In the genomic region with DNA sequence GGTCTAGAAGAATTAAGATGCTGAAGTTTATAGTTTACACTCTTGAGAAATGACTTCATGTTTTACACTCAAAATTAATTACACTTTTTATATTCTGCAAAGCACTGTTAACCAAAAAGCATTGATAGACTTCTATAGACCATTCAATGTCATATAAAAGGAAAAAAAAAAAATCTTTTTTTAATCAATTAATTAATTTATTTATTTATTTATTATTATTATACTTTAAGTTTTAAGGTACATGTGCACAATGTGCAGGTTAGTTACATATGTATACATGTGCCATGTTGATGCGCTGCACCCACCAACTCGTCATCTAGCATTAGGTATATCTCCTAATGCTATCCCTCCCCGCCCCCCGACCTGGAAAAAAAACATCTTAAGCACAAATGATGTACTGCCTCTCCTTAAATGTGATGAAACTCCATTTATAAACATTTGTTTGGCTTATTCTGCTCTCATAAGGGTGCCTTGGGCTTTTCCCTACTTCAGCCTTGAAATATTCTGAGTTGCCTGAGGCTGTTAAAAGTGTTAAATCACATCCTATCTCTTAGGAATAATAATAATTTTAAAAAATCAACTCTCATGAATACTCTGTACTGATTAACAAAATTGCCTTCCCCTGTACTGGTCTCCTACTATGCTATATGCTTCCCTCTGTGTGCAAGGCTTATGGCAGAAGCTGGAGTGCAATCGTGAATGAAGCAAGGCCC, we compare ENCODE assay signal across 36 cellular contexts.
"Had no signal": no experiment of that assay in that cellular context is flagged by ENCODE, and none has a peak within 500 bp of the region (broad histone marks: within the 10 kb centered on the region; RNA-seq: fewer than 3 reads in every experiment).

No MANE protein-coding gene starts in this region.

- H3K4me3 Mint-ChIP-seq: activated CD4-positive, alpha-beta memory T cell treated with anti-CD3 and anti-CD28 coated beads for 36 hours; activated CD4-positive, alpha-beta T cell treated with anti-CD3 and anti-CD28 coated beads for 36 hours; activated CD4-positive, alpha-beta T cell treated with anti-CD3 and anti-CD28 coated beads, Interleukin-2, amount 10 ng/mL, durations not matched to agents 24 days and 14 days; activated CD8-positive, alpha-beta memory T cell treated with anti-CD3 and anti-CD28 coated beads, Interleukin-2, amount 10 ng/mL, durations not matched to agents 7 days and 5 days; activated CD8-positive, alpha-beta T cell treated with anti-CD3 and anti-CD28 coated beads, Interleukin-2, amount 10 ng/mL, durations not matched to agents 7 days and 5 days; activated naive CD4-positive, alpha-beta T cell treated with anti-CD3 and anti-CD28 coated beads for 36 hours; activated naive CD4-positive, alpha-beta T cell treated with anti-CD3 and anti-CD28 coated beads, Interleukin-2, amount 50 U/mL, for 24 hours; activated naive CD8-positive, alpha-beta T cell treated with anti-CD3 and anti-CD28 coated beads for 36 hours; activated naive CD8-positive, alpha-beta T cell treated with anti-CD3 and anti-CD28 coated beads, Interleukin-2, amount 50 U/mL, for 24 hours; activated T-helper 1 cell treated with anti-CD3 and anti-CD28 coated beads, Interleukin-12 subunit alpha, Interleukin-12 subunit beta, Interleukin-2, Interleukin-4 antibody, amounts not matched to agents 30 ng/mL and 10 ng/mL and 1 ng/mL, durations not matched to agents 14 hours and 24 hours and 36 hours; endodermal cell; T-helper 17 cell; T-helper 2 cell treated with Interferon-gamma antibody and Interleukin-4, amounts not matched to agents 5 μg/mL and 100 μg/mL, for 36 hours had no signal

- ATAC-seq: activated CD4-positive, alpha-beta T cell treated with anti-CD3 and anti-CD28 coated beads for 36 hours; activated CD8-positive, alpha-beta memory T cell treated with anti-CD3 and anti-CD28 coated beads, Interleukin-2, amount 10 ng/mL, durations not matched to agents 7 days and 5 days; activated CD8-positive, alpha-beta T cell treated with anti-CD3 and anti-CD28 coated beads, Interleukin-2, amount 10 ng/mL, durations not matched to agents 7 days and 5 days; activated naive CD8-positive, alpha-beta T cell treated with anti-CD3 and anti-CD28 coated beads, Interleukin-2, amount 50 U/mL, for 24 hours; body of pancreas; foreskin keratinocyte; gastroesophageal sphincter; T-helper 17 cell had no signal

- H3K4me1 ChIP-seq: adrenal gland, esophagus muscularis mucosa, gastroesophageal sphincter had no signal

- FAIRE-seq: colon had no signal

- H3K27ac Mint-ChIP-seq: activated CD4-positive, alpha-beta memory T cell treated with anti-CD3 and anti-CD28 coated beads for 36 hours; activated CD4-positive, alpha-beta T cell treated with anti-CD3 and anti-CD28 coated beads for 36 hours; activated CD4-positive, alpha-beta T cell treated with anti-CD3 and anti-CD28 coated beads, Interleukin-2, amount 10 ng/mL, durations not matched to agents 24 days and 14 days; activated CD8-positive, alpha-beta memory T cell treated with anti-CD3 and anti-CD28 coated beads, Interleukin-2, amount 10 ng/mL, durations not matched to agents 7 days and 5 days; activated CD8-positive, alpha-beta T cell treated with anti-CD3 and anti-CD28 coated beads, Interleukin-2, amount 10 ng/mL, durations not matched to agents 7 days and 5 days; activated naive CD4-positive, alpha-beta T cell treated with anti-CD3 and anti-CD28 coated beads for 36 hours; activated naive CD4-positive, alpha-beta T cell treated with anti-CD3 and anti-CD28 coated beads, Interleukin-2, amount 50 U/mL, for 24 hours; activated naive CD8-positive, alpha-beta T cell treated with anti-CD3 and anti-CD28 coated beads for 36 hours; activated naive CD8-positive, alpha-beta T cell treated with anti-CD3 and anti-CD28 coated beads, Interleukin-2, amount 50 U/mL, for 24 hours; activated T-helper 1 cell treated with anti-CD3 and anti-CD28 coated beads, Interleukin-12 subunit alpha, Interleukin-12 subunit beta, Interleukin-2, Interleukin-4 antibody, amounts not matched to agents 30 ng/mL and 10 ng/mL and 1 ng/mL, durations not matched to agents 14 hours and 24 hours and 36 hours; activated T-helper 2 cell treated with anti-CD3 and anti-CD28 coated beads, Interferon-gamma antibody, Interleukin-2, Interleukin-4, amounts not matched to agents 10 μg/mL and 5 μg/mL and 100 μg/mL, durations not matched to agents 14 hours and 24 hours and 36 hours; endodermal cell; T-helper 17 cell; T-helper 2 cell treated with Interferon-gamma antibody and Interleukin-4, amounts not matched to agents 5 μg/mL and 100 μg/mL, for 36 hours had no signal

- H3K4me1 Mint-ChIP-seq: activated CD4-positive, alpha-beta T cell treated with anti-CD3 and anti-CD28 coated beads for 36 hours; activated CD4-positive, alpha-beta T cell treated with anti-CD3 and anti-CD28 coated beads, Interleukin-2, amount 10 ng/mL, durations not matched to agents 24 days and 14 days; activated CD8-positive, alpha-beta memory T cell treated with anti-CD3 and anti-CD28 coated beads, Interleukin-2, amount 10 ng/mL, durations not matched to agents 7 days and 5 days; activated naive CD4-positive, alpha-beta T cell treated with anti-CD3 and anti-CD28 coated beads, Interleukin-2, amount 50 U/mL, for 24 hours; activated naive CD8-positive, alpha-beta T cell treated with anti-CD3 and anti-CD28 coated beads for 36 hours; activated naive CD8-positive, alpha-beta T cell treated with anti-CD3 and anti-CD28 coated beads, Interleukin-2, amount 50 U/mL, for 24 hours; T-helper 17 cell had no signal

- H3K36me3 ChIP-seq: adrenal gland, esophagus muscularis mucosa, gastroesophageal sphincter, WERI-Rb-1 had no signal

- H3K27me3 Mint-ChIP-seq: activated CD4-positive, alpha-beta memory T cell treated with anti-CD3 and anti-CD28 coated beads for 36 hours; activated CD4-positive, alpha-beta T cell treated with anti-CD3 and anti-CD28 coated beads for 36 hours; activated CD4-positive, alpha-beta T cell treated with anti-CD3 and anti-CD28 coated beads, Interleukin-2, amount 10 ng/mL, durations not matched to agents 24 days and 14 days; activated CD8-positive, alpha-beta memory T cell treated with anti-CD3 and anti-CD28 coated beads, Interleukin-2, amount 10 ng/mL, durations not matched to agents 7 days and 5 days; activated naive CD4-positive, alpha-beta T cell treated with anti-CD3 and anti-CD28 coated beads, Interleukin-2, amount 50 U/mL, for 24 hours; activated naive CD8-positive, alpha-beta T cell treated with anti-CD3 and anti-CD28 coated beads for 36 hours; activated naive CD8-positive, alpha-beta T cell treated with anti-CD3 and anti-CD28 coated beads, Interleukin-2, amount 50 U/mL, for 24 hours; T-helper 17 cell had no signal

- H3K9me3 Mint-ChIP-seq: activated CD4-positive, alpha-beta memory T cell treated with anti-CD3 and anti-CD28 coated beads for 36 hours; activated CD4-positive, alpha-beta T cell treated with anti-CD3 and anti-CD28 coated beads, Interleukin-2, amount 10 ng/mL, durations not matched to agents 24 days and 14 days; activated naive CD4-positive, alpha-beta T cell treated with anti-CD3 and anti-CD28 coated beads for 36 hours; activated naive CD4-positive, alpha-beta T cell treated with anti-CD3 and anti-CD28 coated beads, Interleukin-2, amount 50 U/mL, for 24 hours; activated naive CD8-positive, alpha-beta T cell treated with anti-CD3 and anti-CD28 coated beads for 36 hours; activated naive CD8-positive, alpha-beta T cell treated with anti-CD3 and anti-CD28 coated beads, Interleukin-2, amount 50 U/mL, for 24 hours; activated T-helper 1 cell treated with anti-CD3 and anti-CD28 coated beads, Interleukin-12 subunit alpha, Interleukin-12 subunit beta, Interleukin-2, Interleukin-4 antibody, amounts not matched to agents 30 ng/mL and 10 ng/mL and 1 ng/mL, durations not matched to agents 14 hours and 24 hours and 36 hours; activated T-helper 2 cell treated with anti-CD3 and anti-CD28 coated beads, Interferon-gamma antibody, Interleukin-2, Interleukin-4, amounts not matched to agents 10 μg/mL and 5 μg/mL and 100 μg/mL, durations not matched to agents 14 hours and 24 hours and 36 hours; endodermal cell; T-helper 2 cell treated with Interferon-gamma antibody and Interleukin-4, amounts not matched to agents 5 μg/mL and 100 μg/mL, for 36 hours had no signal

- H3K36me3 Mint-ChIP-seq: activated CD4-positive, alpha-beta memory T cell treated with anti-CD3 and anti-CD28 coated beads for 36 hours; activated CD8-positive, alpha-beta memory T cell treated with anti-CD3 and anti-CD28 coated beads, Interleukin-2, amount 10 ng/mL, durations not matched to agents 7 days and 5 days; activated naive CD4-positive, alpha-beta T cell treated with anti-CD3 and anti-CD28 coated beads, Interleukin-2, amount 50 U/mL, for 24 hours; activated naive CD8-positive, alpha-beta T cell treated with anti-CD3 and anti-CD28 coated beads for 36 hours had no signal

- H3K9me3 ChIP-seq: adrenal gland, body of pancreas, esophagus muscularis mucosa, gastroesophageal sphincter had no signal

- H3K4me3 ChIP-seq: adrenal gland, body of pancreas, dorsolateral prefrontal cortex, esophagus muscularis mucosa, gastroesophageal sphincter had no signal

- H3K27ac ChIP-seq: adrenal gland, body of pancreas, dorsolateral prefrontal cortex, esophagus muscularis mucosa, foreskin keratinocyte, gastroesophageal sphincter, WERI-Rb-1 had no signal

- DNase-seq: activated CD4-positive, alpha-beta memory T cell treated with anti-CD3 and anti-CD28 coated beads for 36 hours; activated CD4-positive, alpha-beta T cell treated with anti-CD3 and anti-CD28 coated beads for 36 hours; activated CD4-positive, alpha-beta T cell treated with anti-CD3 and anti-CD28 coated beads, Interleukin-2, amount 10 ng/mL, durations not matched to agents 24 days and 14 days; activated CD4-positive, CD25-positive, alpha-beta regulatory T cell; activated CD4-positive, CD25-positive, alpha-beta regulatory T cell treated with anti-CD3 and anti-CD28 coated beads, Interleukin-2, amount 50 U/mL, for 72 hours; activated CD8-positive, alpha-beta memory T cell treated with anti-CD3 and anti-CD28 coated beads, Interleukin-2, amount 10 ng/mL, durations not matched to agents 7 days and 5 days; activated CD8-positive, alpha-beta memory T cell treated with anti-CD3 and anti-CD28 coated beads, Interleukin-2, amount 50 U/mL, for 4 hours; activated CD8-positive, alpha-beta T cell treated with anti-CD3 and anti-CD28 coated beads, Interleukin-2, amount 10 ng/mL, durations not matched to agents 7 days and 5 days; activated effector memory CD4-positive, alpha-beta T cell treated with anti-CD3 and anti-CD28 coated beads, Interleukin-2, amount 50 U/mL, for 16 hours; activated naive CD4-positive, alpha-beta T cell treated with anti-CD3 and anti-CD28 coated beads for 36 hours; activated naive CD8-positive, alpha-beta T cell treated with anti-CD3 and anti-CD28 coated beads for 36 hours; activated naive CD8-positive, alpha-beta T cell treated with anti-CD3 and anti-CD28 coated beads, Interleukin-2, amount 50 U/mL, for 24 hours; activated T-cell treated with anti-CD3 and anti-CD28 coated beads, Interleukin-2, amount 50 U/mL, for 1 hour; activated T-cell treated with anti-CD3 and anti-CD28 coated beads, Interleukin-2, amount 50 U/mL, for 48 hours; adrenal gland; amygdala; aorta; body of pancreas; caudate nucleus; dorsolateral prefrontal cortex; effector memory CD4-positive, alpha-beta T cell; endodermal cell; erythroblast; foreskin keratinocyte; head of caudate nucleus; T-helper 1 cell; T-helper 17 cell; T1000; WERI-Rb-1 had no signal

- H3K27me3 ChIP-seq: adrenal gland, body of pancreas, esophagus muscularis mucosa, foreskin keratinocyte had no signal
